2 cellular contexts compared by ENCODE assay signal in genomic region chr15:56019060-56019793, GRCh38.
TF ChIP-seq lines count a peak whose summit lies in the region.

No MANE protein-coding gene starts in this region.

TF ChIP-seq in HepG2, 621 proteins besides CTCF, POLR2A, EP300 and RAD21:
- no peak for TF ChIP-seq MED8 (CRISPR knock-in tag; IDR thresholded peaks at IDR 0.05; ENCODE audit: insufficient replicate concordance)
- TF ChIP-seq MXD3 (CRISPR knock-in tag; IDR thresholded peaks at IDR 0.05) = no peak

TF ChIP-seq in K562, 482 proteins besides CTCF, POLR2A, EP300 and RAD21:
- TF ChIP-seq MAZ (CRISPR knock-in tag; conservative IDR thresholded peaks at IDR 0.05 in 1 of 2, IDR thresholded peaks at IDR 0.05 in 1 of 2) (0 out of 4 replicates have a peak, but pooled peaks of 1 of the 2 experiments have one; percentile 12), L3MBTL2 (IDR thresholded peaks at IDR 0.05) (peak; percentile 16; the same call in 1 of the 2 replicates), ETS2 (tag; IDR thresholded peaks at IDR 0.05; ENCODE audit: borderline replicate concordance, poor library complexity, severe bottlenecking) (no peak)
